Comparison of ENCODE assay signal across 8 cellular contexts in the genomic region with DNA sequence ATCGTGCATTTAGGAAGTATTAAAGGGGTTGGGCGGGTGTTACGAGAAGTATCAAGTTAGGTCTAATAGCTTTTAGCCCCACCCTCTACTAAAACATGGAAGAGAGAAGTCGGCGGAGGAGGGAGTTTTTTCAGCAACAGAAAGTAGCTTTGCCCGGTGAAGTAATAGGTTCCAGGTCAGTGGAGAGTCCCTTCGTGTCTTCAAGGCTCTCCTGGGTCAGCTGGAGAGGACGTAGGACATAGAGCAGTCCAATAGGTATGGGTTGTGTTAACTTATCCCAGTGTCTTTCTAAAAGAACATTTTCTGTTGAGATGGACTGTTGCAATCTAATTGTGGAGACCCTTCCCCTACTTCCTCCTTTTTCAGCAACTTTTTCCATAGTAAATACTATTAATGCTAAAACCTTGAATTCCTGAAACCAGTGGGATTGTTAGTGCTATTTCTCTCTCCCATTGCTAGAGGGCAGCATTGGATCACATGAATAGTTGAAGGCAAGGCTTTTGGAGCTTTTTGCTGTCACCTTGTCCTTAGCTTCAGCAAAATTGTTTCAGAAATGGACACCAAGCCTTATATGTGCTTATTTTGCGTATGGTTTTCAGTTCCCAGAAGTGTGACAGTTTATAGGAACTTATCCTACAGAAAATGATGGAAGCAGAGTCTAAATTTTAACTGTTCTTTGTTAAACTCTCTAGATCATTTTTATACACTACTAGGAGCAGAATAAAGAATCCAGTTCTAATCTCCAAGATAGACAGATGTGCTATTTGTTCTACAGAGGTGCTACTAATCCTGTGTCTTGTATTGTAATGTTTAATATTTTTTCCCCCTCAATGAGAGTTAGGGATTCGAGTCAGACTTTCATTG. TPM values are rescaled to one million over a fixed set of nuclear protein-coding genes. Genes with fewer than 3 reads are reported as not detected.
DNase-seq lines count a peak whose midpoint lies in the region; ATAC-seq and TF ChIP-seq lines count a peak whose summit lies in the region.

No MANE protein-coding gene starts in this region.

- ATAC-seq in left colon (peak; percentile 43), GM18858 (IDR thresholded peaks at IDR 0.05; ENCODE audit: unreplicated experiment) (no peak), HG03439 (IDR thresholded peaks at IDR 0.05; ENCODE audit: unreplicated experiment) (no peak)

- POLR2A ChIA-PET in AG04450 (lab: Yijun Ruan, JAX), result no interaction called here

- no peaks in the 10 kb centered on the region for H3K9me3 ChIP-seq in AG04450 (ENCODE audit: control insufficient read depth, insufficient read depth, low read length)

- no peaks in the 10 kb centered on the region for H3K27me3 ChIP-seq in AG04450 (ENCODE audit: control insufficient read depth, insufficient read depth, low read length)

- no peak overlapping the region for H3K4me3 ChIP-seq in AG04450 (ENCODE audit: low read depth, low read length)
- H3K4me3 ChIP-seq in astrocyte of the spinal cord (ENCODE audit: low read depth, low read length), result no peak overlapping the region

- in situ Hi-C loops in astrocyte of the spinal cord (cut with HindIII; ENCODE audit: low sequenced_read_pairs), result no loop called here

- intact Hi-C loops in left colon (cut with DNase I, micrococcal nuclease), result no loop called here

- H3K27ac ChIP-seq in AG04450 (ENCODE audit: low read depth, low read length), result no peak overlapping the region

- TF ChIP-seq CTCF in AG04450 (IDR thresholded peaks at IDR 0.05; ENCODE audit: low read depth, low read length) (peak; percentile 84), GM12872 (IDR thresholded peaks at IDR 0.05; ENCODE audit: insufficient read depth, low read depth, low read length) (peak; percentile 58; the same call in 2 of the 3 replicates), astrocyte of the spinal cord (IDR thresholded peaks at IDR 0.05; ENCODE audit: low read depth, low read length) (peak; percentile 80)

- DNase-seq in AG04450 (ENCODE audit: low read depth, low spot score) (peak; percentile 20), NCI-H2171 treated with DMSO at 0.1 percent for 48 hours (lab: John Stamatoyannopoulos, UW) (peak; percentile 60), astrocyte of the spinal cord (ENCODE audit: low read depth, low spot score) (peak; percentile 45), left colon (no peak)
- no peak for DNase-seq in NK-92 treated with Interleukin-12 subunit alpha and Interleukin-12 subunit beta, amount 100 ng/mL, for 24 hours (lab: John Stamatoyannopoulos, UW)

- CTCF ChIA-PET in AG04450 (lab: Charles Lee), result interaction anchor here (0.6 to 3.0 kb wide), 10 partner anchors 9 to 465 kb away, joined by 3 to 20 read pairs (median 4); no protein-coding TSS in a partner anchor

RNA-seq across cellular contexts. Expression of gene UTP18, which starts 38.4 kb away (rescaled TPM):
- polyA plus RNA-seq in AG04450 (2011; rRNA removed), result 20.3 and 30.6 TPM in 2 replicates
- 4.1 and 8.9 TPM in 2 replicates for polyA minus RNA-seq in AG04450 (2011; rRNA and poly(A)+ RNA removed)
- 10 to 100 TPM; 15.8 to 19.8 TPM for total RNA-seq in left colon

RNA-seq across cellular contexts. Expression of gene MBTD1, which starts 38.9 kb away (rescaled TPM):
- 6.4 and 10.2 TPM in 2 replicates for polyA plus RNA-seq in AG04450 (2011; rRNA removed)
- polyA minus RNA-seq in AG04450 (2011; rRNA and poly(A)+ RNA removed), result 6.4 and 12.2 TPM in 2 replicates
- 10 to 100 TPM; 13.1 to 14.8 TPM for total RNA-seq in left colon

Comparison
In these comparisons a context has a peak if more than half of its experiments do, and no peak if none do; other contexts are left out.
1. DNase-seq: peak in AG04450 (single experiment), NCI-H2171 treated with DMSO at 0.1 percent for 48 hours (single experiment) and astrocyte of the spinal cord (single experiment); none in left colon (0 of 2) and NK-92 treated with Interleukin-12 subunit alpha and Interleukin-12 subunit beta, amount 100 ng/mL, for 24 hours (single experiment).
2. Peak in every context shown above with its lines, with median percentiles within 50 percentile points of each other: CTCF ChIP-seq.